In the genomic region with DNA sequence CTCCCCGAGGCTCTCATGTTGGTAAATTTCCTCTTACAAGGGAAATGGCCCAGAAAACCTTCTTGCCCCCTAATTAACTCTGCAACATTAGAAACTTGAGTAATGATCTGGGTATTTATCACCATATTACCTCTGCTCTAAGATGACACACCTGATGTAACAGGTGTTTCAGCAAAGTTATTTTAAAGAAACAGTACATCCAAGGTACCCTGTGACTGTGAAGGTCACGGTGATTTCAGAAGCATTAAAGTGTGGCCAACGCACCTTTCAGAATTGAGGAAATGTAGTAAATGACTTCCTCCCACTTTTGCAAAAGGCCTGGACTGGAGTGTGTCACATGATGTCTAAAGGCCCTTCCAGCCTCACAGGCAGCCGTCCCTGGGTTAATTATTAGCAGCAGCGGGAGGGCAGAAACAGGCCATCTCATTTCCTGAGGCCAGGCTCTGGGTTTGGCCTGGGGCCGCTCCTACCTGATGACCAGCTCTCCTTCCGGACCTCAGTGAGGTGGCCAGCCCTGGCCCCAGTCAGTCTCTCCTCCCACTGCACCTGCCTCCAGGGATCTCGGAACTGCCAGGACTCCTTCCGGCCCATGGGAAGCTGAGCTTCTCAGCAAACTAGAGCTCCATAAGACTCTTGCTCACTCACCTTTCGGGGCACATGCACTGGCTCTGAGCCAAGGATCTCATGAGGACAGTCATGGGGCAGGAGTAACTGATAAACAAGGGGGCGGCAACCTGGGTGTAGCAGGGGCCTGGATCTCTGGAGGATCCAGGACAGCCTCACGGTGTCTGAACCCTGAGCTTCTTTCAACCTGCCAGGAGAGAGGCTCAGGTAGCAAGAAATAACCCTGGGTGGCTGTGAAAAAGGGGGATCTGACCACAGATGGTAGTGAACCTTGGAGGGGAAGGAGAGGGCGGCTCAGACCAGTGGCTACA, we compare ENCODE assay signal across 8 cellular contexts.
DNase-seq lines count a peak whose midpoint lies in the region; ATAC-seq lines count a peak whose summit lies in the region.

No MANE protein-coding gene starts in this region.

- H3K4me3 Mint-ChIP-seq in T-helper 1 cell treated with Interleukin-12 subunit alpha and Interleukin-12 subunit beta and Interleukin-4 antibody, amounts not matched to agents 30 μg/mL and 1 μg/mL, for 36 hours, result no peak overlapping the region
- H3K4me3 Mint-ChIP-seq in stimulated activated memory B cell treated with anti-CD40 and anti-IgM and Interleukin-4, amounts not matched to agents 10 μg/mL and 1 μg/mL and 100 μg/mL, for 72 hours, result no peak overlapping the region

- peaks cover 18% of the 10 kb centered on the region for H3K27me3 Mint-ChIP-seq in T-helper 1 cell treated with Interleukin-12 subunit alpha and Interleukin-12 subunit beta and Interleukin-4 antibody, amounts not matched to agents 30 μg/mL and 1 μg/mL, for 36 hours (ENCODE audit: low read depth)
- peaks cover 60% of the 10 kb centered on the region for H3K27me3 Mint-ChIP-seq in stimulated activated memory B cell treated with anti-CD40 and anti-IgM and Interleukin-4, amounts not matched to agents 10 μg/mL and 1 μg/mL and 100 μg/mL, for 72 hours

- H3K4me1 Mint-ChIP-seq in T-helper 1 cell treated with Interleukin-12 subunit alpha and Interleukin-12 subunit beta and Interleukin-4 antibody, amounts not matched to agents 30 μg/mL and 1 μg/mL, for 36 hours (ENCODE audit: low read depth), result peaks cover 21% of the 10 kb centered on the region
- no peaks in the 10 kb centered on the region for H3K4me1 Mint-ChIP-seq in stimulated activated memory B cell treated with anti-CD40 and anti-IgM and Interleukin-4, amounts not matched to agents 10 μg/mL and 1 μg/mL and 100 μg/mL, for 72 hours

- H3K9me3 ChIP-seq in endocrine pancreas (ENCODE audit: control insufficient read depth, low read length), result no peaks in the 10 kb centered on the region

- no peaks in the 10 kb centered on the region for H3K9me3 Mint-ChIP-seq in T-helper 1 cell treated with Interleukin-12 subunit alpha and Interleukin-12 subunit beta and Interleukin-4 antibody, amounts not matched to agents 30 μg/mL and 1 μg/mL, for 36 hours
- no peaks in the 10 kb centered on the region for H3K9me3 Mint-ChIP-seq in stimulated activated memory B cell treated with anti-CD40 and anti-IgM and Interleukin-4, amounts not matched to agents 10 μg/mL and 1 μg/mL and 100 μg/mL, for 72 hours

- peak overlapping the region; percentile 70 for H3K9ac ChIP-seq in endocrine pancreas (ENCODE audit: control insufficient read depth, insufficient read depth, low read length)

- H3K36me3 ChIP-seq in endocrine pancreas (ENCODE audit: control insufficient read depth, insufficient read depth, low read length), result no peaks in the 10 kb centered on the region

- no peaks in the 10 kb centered on the region for H3K36me3 Mint-ChIP-seq in T-helper 1 cell treated with Interleukin-12 subunit alpha and Interleukin-12 subunit beta and Interleukin-4 antibody, amounts not matched to agents 30 μg/mL and 1 μg/mL, for 36 hours (ENCODE audit: low read depth)
- H3K36me3 Mint-ChIP-seq in stimulated activated memory B cell treated with anti-CD40 and anti-IgM and Interleukin-4, amounts not matched to agents 10 μg/mL and 1 μg/mL and 100 μg/mL, for 72 hours, result no peaks in the 10 kb centered on the region

- DNase-seq in T-helper 1 cell, result no peak
- DNase-seq in HPDE6-E6E7 (ENCODE audit: extremely low spot score), result peak; percentile 79
- no peak for DNase-seq in NCI-H2227 treated with DMSO at 0.1 percent for 48 hours (lab: John Stamatoyannopoulos, UW)
- DNase-seq in SHP77 treated with DMSO at 0.1 percent for 48 hours (lab: John Stamatoyannopoulos, UW), result no peak
- DNase-seq in activated CD4-positive, alpha-beta T cell treated with anti-CD3 and anti-CD28 coated beads for 48 hours, result no peak

- peaks cover 39% of the 10 kb centered on the region for H3K4me1 ChIP-seq in endocrine pancreas (ENCODE audit: control insufficient read depth, insufficient read depth, low read length)

- peak; percentile 41 for ATAC-seq in stimulated activated memory B cell treated with anti-CD40 and anti-IgM and Interleukin-4, amounts not matched to agents 10 μg/mL and 1 μg/mL and 100 μg/mL, for 72 hours

- H3K27me3 ChIP-seq in endocrine pancreas (ENCODE audit: control insufficient read depth, insufficient read depth, low read length), result no peaks in the 10 kb centered on the region

- peak overlapping the region; percentile 2 for H3K4me3 ChIP-seq in endocrine pancreas (ENCODE audit: control insufficient read depth, insufficient read depth, low read length)

- H3K27ac Mint-ChIP-seq in T-helper 1 cell treated with Interleukin-12 subunit alpha and Interleukin-12 subunit beta and Interleukin-4 antibody, amounts not matched to agents 30 μg/mL and 1 μg/mL, for 36 hours, result peak overlapping the region; percentile 22
- H3K27ac Mint-ChIP-seq in stimulated activated memory B cell treated with anti-CD40 and anti-IgM and Interleukin-4, amounts not matched to agents 10 μg/mL and 1 μg/mL and 100 μg/mL, for 72 hours, result no peak overlapping the region
